ENCODE assay signal across 8 cellular contexts in the genomic region with DNA sequence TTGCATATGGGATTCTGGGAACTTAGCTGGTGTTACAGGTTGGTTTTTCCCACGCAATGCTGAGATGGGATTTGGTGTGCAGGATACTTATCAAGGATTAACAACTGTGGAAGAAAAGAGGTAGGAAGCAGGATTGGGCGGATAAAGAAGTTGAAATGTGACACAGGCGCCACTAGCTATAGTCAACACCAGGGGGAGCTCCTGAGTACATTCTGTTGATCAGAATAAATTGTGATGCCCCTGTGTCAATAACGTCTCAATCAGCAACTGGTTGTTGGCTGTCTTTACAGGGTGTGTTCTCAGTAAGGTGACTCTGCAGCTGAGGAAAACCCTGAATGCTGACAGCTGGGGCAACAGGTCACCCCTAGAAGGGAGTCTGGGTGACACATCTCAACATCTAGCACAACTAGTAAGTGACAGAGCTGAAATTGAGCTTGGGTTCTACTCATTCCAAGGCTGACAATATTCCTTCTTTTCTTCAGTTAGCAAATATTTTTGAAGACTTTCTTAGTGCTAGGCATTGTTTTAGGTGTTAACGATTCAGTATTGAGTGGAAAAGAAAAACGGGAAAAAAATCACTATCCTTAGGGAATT.
DNase-seq lines count a peak whose midpoint lies in the region; ATAC-seq and TF ChIP-seq lines count a peak whose summit lies in the region.

No MANE protein-coding gene starts in this region.

- no peaks in the 10 kb centered on the region for H3K4me1 ChIP-seq in effector memory CD4-positive, alpha-beta T cell (ENCODE audit: control insufficient read depth, insufficient read depth, low read length, poor library complexity, severe bottlenecking)

- H3K9me3 Mint-ChIP-seq in activated naive CD8-positive, alpha-beta T cell treated with anti-CD3 and anti-CD28 coated beads, Interleukin-2, amount 50 U/mL, for 24 hours = peaks cover 22% of the 10 kb centered on the region
- H3K9me3 Mint-ChIP-seq in activated naive CD8-positive, alpha-beta T cell treated with anti-CD3 and anti-CD28 coated beads for 36 hours = peaks cover 25% of the 10 kb centered on the region
- peaks cover 30% of the 10 kb centered on the region for H3K9me3 Mint-ChIP-seq in activated T-helper 17 cell treated with anti-CD3 and anti-CD28 coated beads, Interleukin-2, amount 50 U/mL, for 72 hours

- DNase-seq in activated naive CD8-positive, alpha-beta T cell treated with anti-CD3 and anti-CD28 coated beads, Interleukin-2, amount 50 U/mL, for 24 hours = peak; percentile 8
- DNase-seq in activated naive CD8-positive, alpha-beta T cell treated with anti-CD3 and anti-CD28 coated beads for 36 hours = no peak
- DNase-seq in HK-2 (ENCODE audit: unreplicated experiment) (peak; percentile 25), inferior parietal cortex (ENCODE audit: extremely low spot score) (peak; percentile 11)
- DNase-seq in effector memory CD4-positive, alpha-beta T cell = no peak

- no peaks in the 10 kb centered on the region for H3K36me3 Mint-ChIP-seq in activated naive CD8-positive, alpha-beta T cell treated with anti-CD3 and anti-CD28 coated beads, Interleukin-2, amount 50 U/mL, for 24 hours (ENCODE audit: low read depth)
- H3K36me3 Mint-ChIP-seq in activated naive CD8-positive, alpha-beta T cell treated with anti-CD3 and anti-CD28 coated beads for 36 hours = no peaks in the 10 kb centered on the region
- no peaks in the 10 kb centered on the region for H3K36me3 Mint-ChIP-seq in activated T-helper 17 cell treated with anti-CD3 and anti-CD28 coated beads, Interleukin-2, amount 50 U/mL, for 72 hours (ENCODE audit: low read depth)

- ATAC-seq in activated naive CD8-positive, alpha-beta T cell treated with anti-CD3 and anti-CD28 coated beads, Interleukin-2, amount 50 U/mL, for 24 hours = no peak
- ATAC-seq in HG03442 (IDR thresholded peaks at IDR 0.05; ENCODE audit: unreplicated experiment) = no peak
- ATAC-seq in activated T-helper 17 cell treated with anti-CD3 and anti-CD28 coated beads, Interleukin-2, amount 50 U/mL, for 72 hours (replicated peaks) = no peak

- peak; percentile 27 for TF ChIP-seq CTCF in SU-DHL-6 (IDR thresholded peaks at IDR 0.05; ENCODE audit: insufficient read depth, low read length, poor library complexity, severe bottlenecking)

- H3K4me3 ChIP-seq in SU-DHL-6 (ENCODE audit: insufficient read depth, low read length, poor library complexity, severe bottlenecking) = no peak overlapping the region
- no peak overlapping the region for H3K4me3 ChIP-seq in effector memory CD4-positive, alpha-beta T cell (ENCODE audit: insufficient read depth, low read depth, low read length, poor library complexity, severe bottlenecking)

- no peak overlapping the region for H3K4me3 Mint-ChIP-seq in activated naive CD8-positive, alpha-beta T cell treated with anti-CD3 and anti-CD28 coated beads, Interleukin-2, amount 50 U/mL, for 24 hours
- H3K4me3 Mint-ChIP-seq in activated naive CD8-positive, alpha-beta T cell treated with anti-CD3 and anti-CD28 coated beads for 36 hours = no peak overlapping the region
- H3K4me3 Mint-ChIP-seq in activated T-helper 17 cell treated with anti-CD3 and anti-CD28 coated beads, Interleukin-2, amount 50 U/mL, for 72 hours = no peak overlapping the region

- no peak overlapping the region for H3K27ac Mint-ChIP-seq in activated naive CD8-positive, alpha-beta T cell treated with anti-CD3 and anti-CD28 coated beads, Interleukin-2, amount 50 U/mL, for 24 hours
- H3K27ac Mint-ChIP-seq in activated naive CD8-positive, alpha-beta T cell treated with anti-CD3 and anti-CD28 coated beads for 36 hours = no peak overlapping the region
- H3K27ac Mint-ChIP-seq in activated T-helper 17 cell treated with anti-CD3 and anti-CD28 coated beads, Interleukin-2, amount 50 U/mL, for 72 hours = no peak overlapping the region

- no peak overlapping the region for H2AFZ ChIP-seq in SU-DHL-6 (ENCODE audit: low read depth, low read length, severe bottlenecking)

- H4K20me1 ChIP-seq in SU-DHL-6 (ENCODE audit: low read depth, low read length) = no peaks in the 10 kb centered on the region

- no peak overlapping the region for H3K27ac ChIP-seq in SU-DHL-6 (ENCODE audit: low read depth, low read length)
- no peak overlapping the region for H3K27ac ChIP-seq in effector memory CD4-positive, alpha-beta T cell (ENCODE audit: insufficient read depth, low read length, poor library complexity, severe bottlenecking)

- H3K9ac ChIP-seq in SU-DHL-6 (ENCODE audit: low read length) = no peak overlapping the region

- H3K9me2 ChIP-seq in SU-DHL-6 (replicated peaks; ENCODE audit: insufficient read depth, low read length) = no peaks in the 10 kb centered on the region

- H3K4me1 Mint-ChIP-seq in activated naive CD8-positive, alpha-beta T cell treated with anti-CD3 and anti-CD28 coated beads, Interleukin-2, amount 50 U/mL, for 24 hours = no peaks in the 10 kb centered on the region
- no peaks in the 10 kb centered on the region for H3K4me1 Mint-ChIP-seq in activated naive CD8-positive, alpha-beta T cell treated with anti-CD3 and anti-CD28 coated beads for 36 hours
- H3K4me1 Mint-ChIP-seq in activated T-helper 17 cell treated with anti-CD3 and anti-CD28 coated beads, Interleukin-2, amount 50 U/mL, for 72 hours = no peaks in the 10 kb centered on the region

- H3K27me3 ChIP-seq in SU-DHL-6 (ENCODE audit: low read length) = no peaks in the 10 kb centered on the region
- H3K27me3 ChIP-seq in effector memory CD4-positive, alpha-beta T cell (replicated peaks; ENCODE audit: control insufficient read depth, insufficient read depth, low read length, poor library complexity, severe bottlenecking) = peaks cover 3% of the 10 kb centered on the region

- H3K9me3 ChIP-seq in SU-DHL-6 (ENCODE audit: insufficient read depth, low read length) = peaks cover 10% of the 10 kb centered on the region; the same call in 1 of the 2 replicates
- H3K9me3 ChIP-seq in effector memory CD4-positive, alpha-beta T cell (ENCODE audit: control insufficient read depth, low read length) = no peaks in the 10 kb centered on the region

- no peaks in the 10 kb centered on the region for H3K36me3 ChIP-seq in SU-DHL-6 (ENCODE audit: low read length)
- H3K36me3 ChIP-seq in effector memory CD4-positive, alpha-beta T cell (ENCODE audit: control insufficient read depth, insufficient read depth, low read length) = no peaks in the 10 kb centered on the region

- peaks cover 4% of the 10 kb centered on the region for H3K27me3 Mint-ChIP-seq in activated naive CD8-positive, alpha-beta T cell treated with anti-CD3 and anti-CD28 coated beads, Interleukin-2, amount 50 U/mL, for 24 hours
- H3K27me3 Mint-ChIP-seq in activated naive CD8-positive, alpha-beta T cell treated with anti-CD3 and anti-CD28 coated beads for 36 hours = peaks cover 10% of the 10 kb centered on the region
- H3K27me3 Mint-ChIP-seq in activated T-helper 17 cell treated with anti-CD3 and anti-CD28 coated beads, Interleukin-2, amount 50 U/mL, for 72 hours = peaks cover 8% of the 10 kb centered on the region

- H3K79me2 ChIP-seq in SU-DHL-6 (ENCODE audit: insufficient read depth, low read length) = no peaks in the 10 kb centered on the region

- no peak overlapping the region for H3K4me2 ChIP-seq in SU-DHL-6 (ENCODE audit: low read depth, low read length, poor library complexity, severe bottlenecking)

- H3F3A ChIP-seq in SU-DHL-6 (ENCODE audit: insufficient read depth) = no peaks in the 10 kb centered on the region

Comparison
In these comparisons a context has a peak if more than half of its experiments do, and no peak if none do; other contexts are left out.
1. DNase-seq: peak in activated naive CD8-positive, alpha-beta T cell treated with anti-CD3 and anti-CD28 coated beads, Interleukin-2, amount 50 U/mL, for 24 hours (single experiment), HK-2 (single experiment) and inferior parietal cortex (single experiment); none in activated naive CD8-positive, alpha-beta T cell treated with anti-CD3 and anti-CD28 coated beads for 36 hours (single experiment) and effector memory CD4-positive, alpha-beta T cell (0 of 3).